Comparison of ENCODE assay signal across 8 cellular contexts in the genomic region with DNA sequence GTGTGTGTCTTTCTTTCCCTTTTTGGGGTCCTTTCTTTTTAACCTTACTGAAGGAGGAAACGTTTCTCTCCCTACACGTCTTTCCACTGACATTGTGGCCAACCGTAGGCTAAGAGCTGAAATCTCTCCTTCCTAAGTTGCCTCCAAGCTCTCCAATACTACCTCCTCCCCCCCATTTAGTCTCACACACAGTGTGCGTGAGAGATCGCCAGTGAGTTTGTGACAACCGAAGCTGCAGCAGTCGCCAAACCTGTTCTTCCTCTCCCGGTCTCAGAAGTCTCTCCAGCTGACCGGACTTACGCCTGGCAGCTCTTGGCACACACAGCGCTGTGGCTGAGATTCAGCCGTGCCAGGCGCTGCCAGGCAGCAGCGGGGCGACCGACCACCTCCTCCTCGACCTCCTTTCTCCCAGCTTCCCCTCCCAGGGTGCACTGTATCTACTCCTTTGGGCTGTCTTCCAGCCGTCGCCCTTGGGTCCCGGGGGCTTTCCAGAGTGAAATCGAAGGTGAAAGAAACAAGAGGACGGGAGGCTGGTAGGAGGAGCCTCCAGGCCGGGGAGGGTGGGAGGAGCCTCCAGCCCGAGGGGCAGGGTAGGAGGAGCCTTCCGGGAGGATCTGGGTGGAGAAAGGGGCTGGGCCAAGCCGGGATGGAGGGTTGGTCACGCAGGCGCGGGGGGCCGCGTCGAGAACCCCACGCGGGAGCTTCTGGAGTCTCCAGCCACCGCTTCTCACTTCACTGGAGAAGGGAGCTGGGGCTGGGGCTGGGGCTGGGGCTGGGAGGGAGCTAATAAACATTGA. TPM values are rescaled to one million over a fixed set of nuclear protein-coding genes. Genes with fewer than 3 reads are reported as not detected.
A peak's percentile ranks its signal among the peaks of the same experiment; 100 is the strongest.
DNase-seq lines count a peak whose midpoint lies in the region; ATAC-seq, FAIRE-seq and TF ChIP-seq lines count a peak whose summit lies in the region.

A gene (plus strand): TSS at position 684 of the 797 bp plus-strand sequence.

- peak within 1 kb of the TSS; percentile 66 to 96 (median 92) for H3K27ac ChIP-seq in heart right ventricle
- H3K27ac ChIP-seq in upper lobe of left lung = peak within 1 kb of the TSS; percentile 87 to 94 (median 91)

- TF ChIP-seq POLR2A in GM12892 (IDR thresholded peaks at IDR 0.05; ENCODE audit: low read depth, low read length) (peak; percentile 54; the same call in 1 of the 2 replicates), upper lobe of left lung (IDR thresholded peaks at IDR 0.05) (peak in 3 of 4 donors; percentile 31 to 74 (median 43))

- H3K27ac Mint-ChIP-seq in T-cell = peak within 1 kb of the TSS; percentile 93

- DNase-seq in GM12892 (ENCODE audit: insufficient read length) (peak; percentile 80), NCI-H1417 treated with DMSO at 0.1 percent for 48 hours (lab: John Stamatoyannopoulos, UW) (peak; percentile 83), T-cell (peak; percentile 69 to 87 (median 79)), amniotic stem cell (lab: John Stamatoyannopoulos, UW) (peak; percentile 82), heart right ventricle (peak; percentile 92 to 93), posterior vena cava (ENCODE audit: low spot score) (peak; percentile 97), upper lobe of left lung (peak; percentile 95)

- intact Hi-C loops in heart right ventricle (cut with DNase I) (loop anchor here in 7 of 10 donors (5.0 to 10.0 kb wide), 5 partner anchors 571 to 1818 kb away; no protein-coding TSS in a partner anchor), posterior vena cava (cut with DNase I) (no loop called here)

- ATAC-seq in HG02798 (IDR thresholded peaks at IDR 0.05; ENCODE audit: poor library complexity, unreplicated experiment) (peak; percentile 89), T-cell (replicated peaks in 1 of 4) (peak; percentile 87 to 92 (median 88)), heart right ventricle (peak; percentile 97 to 100 (median 98)), upper lobe of left lung (ENCODE audit: low FRiP score in 2 of 2) (peak; percentile 98 to 99)

- H3K9me3 ChIP-seq in heart right ventricle = no peaks in the 10 kb centered on the region
- H3K9me3 ChIP-seq in upper lobe of left lung = no peaks in the 10 kb centered on the region

- H3K36me3 ChIP-seq in heart right ventricle = no peaks in the 10 kb centered on the region
- no peaks in the 10 kb centered on the region for H3K36me3 ChIP-seq in upper lobe of left lung

- POLR2A ChIA-PET in T-cell (lab: Charles Lee) = interaction anchor here in 1 of 2 donors (0.5 to 0.7 kb wide), 3 partner anchors 66 to 248 kb away, joined by 4 to 11 read pairs (median 7); no protein-coding TSS in a partner anchor

- H3K27me3 ChIP-seq in heart right ventricle (peaks cover 0 to 4% (median 0%) of the 10 kb centered on the region in 7 donors), upper lobe of left lung (no peaks in the 10 kb centered on the region)

- 0 to 1% methylated on average over 35 of the region's 35 CpGs for WGBS in heart right ventricle, 2 donors
- 0 to 1% methylated on average over 35 of the region's 35 CpGs for WGBS in upper lobe of left lung, 2 donors

- no peaks in the 10 kb centered on the region for H3K9me3 Mint-ChIP-seq in T-cell

- no peaks in the 10 kb centered on the region for H3K36me3 Mint-ChIP-seq in T-cell

- peak; percentile 91 for FAIRE-seq in GM12892 (lab: Jason Lieb, UNC)

- peaks cover 16 to 26% (median 19%) of the 10 kb centered on the region in 3 donors for H3K4me1 Mint-ChIP-seq in T-cell

- H3K4me3 Mint-ChIP-seq in T-cell = peak within 1 kb of the TSS; percentile 90 to 98 (median 94)

- H3K4me1 ChIP-seq in heart right ventricle (peaks cover 0 to 15% (median 9%) of the 10 kb centered on the region in 9 donors), upper lobe of left lung (peaks cover 6 to 33% (median 23%) of the 10 kb centered on the region in 4 donors)

- H3K27me3 Mint-ChIP-seq in T-cell = peaks cover 9 to 13% of the 10 kb centered on the region in 2 donors

- TF ChIP-seq CTCF in heart right ventricle (IDR thresholded peaks at IDR 0.05) (no peak), upper lobe of left lung (IDR thresholded peaks at IDR 0.05) (no peak)

- CTCF ChIA-PET in T-cell (lab: Charles Lee) = interaction anchor here (0.5 to 2.6 kb wide), 25 partner anchors 8 to 1980 kb away, joined by 3 to 14 read pairs (median 3); a partner anchor contains a TSS

- H3K4me3 ChIP-seq in heart right ventricle = peak within 1 kb of the TSS; percentile 57 to 95 (median 88)
- peak within 1 kb of the TSS; percentile 64 to 94 (median 86) for H3K4me3 ChIP-seq in upper lobe of left lung

- peak in 1 of 4 donors; percentile 16 for TF ChIP-seq EP300 in upper lobe of left lung (IDR thresholded peaks at IDR 0.05)

RNA-seq across cellular contexts. Expression of the gene that starts here (rescaled TPM):
- polyA plus RNA-seq in GM12892 (2012; ENCODE audit: missing spikeins) = 2.3 TPM
- total RNA-seq in T-cell (1 to 10 TPM; 3.6 to 5.4 (median 4.4) TPM), heart right ventricle (1 to 10 TPM; 1.6 to 4.4 (median 2.7) TPM), posterior vena cava (1 to 10 TPM; 5.5 to 7.1 TPM), upper lobe of left lung (10 to 100 TPM; 21.2 to 37.7 (median 26.8) TPM)
- polyA plus RNA-seq in heart right ventricle = 1 to 10 TPM; 1.8 TPM

Comparison
In these comparisons a context has a peak if more than half of its experiments do, and no peak if none do; other contexts are left out.
1. Peak in every context shown above with its lines: DNase-seq, ATAC-seq, H3K4me3 ChIP-seq and H3K27ac ChIP-seq.
2. intact Hi-C loops: an anchor here in heart right ventricle (5.0 to 10.0 kb wide); none called in posterior vena cava.